In the genomic region with DNA sequence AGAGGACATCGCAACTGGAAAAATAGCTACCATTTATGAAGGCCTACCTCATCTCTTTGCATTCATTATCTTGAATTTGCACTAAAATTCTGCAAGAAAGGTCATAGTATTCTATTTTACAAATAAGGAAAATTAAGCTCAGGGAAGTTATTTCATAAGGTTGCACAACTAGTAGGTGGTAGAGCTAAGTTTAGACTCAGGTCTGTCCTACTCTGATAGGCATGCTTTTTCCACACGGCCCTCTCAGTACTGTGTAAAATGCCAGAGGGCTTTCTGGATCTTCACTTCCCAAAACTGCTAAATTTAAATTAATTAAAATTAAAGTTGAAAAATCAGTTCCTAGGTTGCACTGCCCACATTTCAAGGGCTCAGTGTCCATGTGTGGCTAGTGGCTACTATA, we compare ENCODE assay signal across 1 cellular context.
TF ChIP-seq lines count a peak whose summit lies in the region.

No MANE protein-coding gene starts in this region.

TF ChIP-seq in GM12878, 131 proteins besides CTCF, POLR2A, EP300 and RAD21:
- TF ChIP-seq IRF4 (IDR thresholded peaks at IDR 0.05; ENCODE audit: low read depth, low read length) (0 out of 2 replicates have a peak, but pooled peaks have one; percentile 3), HDAC2 (IDR thresholded peaks at IDR 0.05) (no peak), PAX5 (IDR thresholded peaks at IDR 0.05; ENCODE audit: borderline replicate concordance, low read depth, low read length) (no peak)
TF ChIP-seq in GM12878: peak in this region for 1.
